In the genomic region with DNA sequence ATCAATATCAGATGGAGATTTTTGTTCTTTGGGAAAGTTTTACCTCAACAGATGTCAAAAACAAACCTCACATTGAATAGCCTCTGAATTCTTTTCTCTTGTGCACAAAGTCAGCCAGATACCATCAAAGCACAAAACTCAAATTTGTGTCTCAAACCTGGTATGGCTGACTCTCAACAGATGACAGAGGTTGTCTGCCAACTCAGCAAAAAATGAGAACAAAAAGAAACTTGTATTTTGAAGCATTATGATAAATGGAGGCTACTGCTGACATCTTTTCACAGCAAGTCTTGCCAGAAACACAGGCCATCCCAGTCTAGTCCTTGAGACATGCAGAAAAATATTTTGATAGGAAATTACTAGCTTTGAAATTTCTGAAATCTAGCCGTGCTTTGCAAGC, we compare ENCODE assay signal across 3 cellular contexts.
A peak's percentile ranks its signal among the peaks of the same experiment; 100 is the strongest.
TF ChIP-seq lines count a peak whose summit lies in the region.

No MANE protein-coding gene starts in this region.

TF ChIP-seq in A549, 52 proteins besides CTCF, POLR2A, EP300 and RAD21:
- TF ChIP-seq KDM1A (IDR thresholded peaks at IDR 0.05; ENCODE audit: low read depth) (no peak), MAFK (IDR thresholded peaks at IDR 0.05; ENCODE audit: partially characterized antibody) (peak; percentile 95)

TF ChIP-seq in IMR-90, 13 proteins besides CTCF, POLR2A, EP300 and RAD21:
- peak; percentile 93 for TF ChIP-seq MAFK (IDR thresholded peaks at IDR 0.05; ENCODE audit: low read depth, low read length)
- no peak for TF ChIP-seq RFX5 (IDR thresholded peaks at IDR 0.05; ENCODE audit: low read depth, low read length)

TF ChIP-seq in K562, 482 proteins besides CTCF, POLR2A, EP300 and RAD21:
- TF ChIP-seq C11orf30 (IDR thresholded peaks at IDR 0.05; ENCODE audit: low read depth) (peak; percentile 64), MAFF (IDR thresholded peaks at IDR 0.05; ENCODE audit: low read length) (peak; percentile 76), PHB2 (IDR thresholded peaks at IDR 0.05; ENCODE audit: low read depth) (no peak), ZNF316 (IDR thresholded peaks at IDR 0.05) (peak; percentile 78), TCF7L2 (IDR thresholded peaks at IDR 0.05; ENCODE audit: low read depth, low read length) (no peak), MAFG (tag; conservative IDR thresholded peaks at IDR 0.05) (peak; percentile 74), MAFK (IDR thresholded peaks at IDR 0.05; ENCODE audit: low read length) (peak; percentile 76)
